Comparison of ENCODE assay signal across 1 cellular context in genomic region chr6:12171735-12172134, GRCh38.
TF ChIP-seq lines count a peak whose summit lies in the region.

No MANE protein-coding gene starts in this region.

TF ChIP-seq in H1, 55 proteins besides CTCF, POLR2A, EP300 and RAD21:
- TF ChIP-seq POLR2AphosphoS5 (IDR thresholded peaks at IDR 0.05; ENCODE audit: low read depth, low read length) (no peak), POU5F1 (IDR thresholded peaks at IDR 0.05; ENCODE audit: low read depth, low read length) (no peak), SP2 (IDR thresholded peaks at IDR 0.05; ENCODE audit: low read length) (no peak), BRCA1 (IDR thresholded peaks at IDR 0.05; ENCODE audit: low read depth, low read length) (no peak), TEAD4 (IDR thresholded peaks at IDR 0.05; ENCODE audit: low read depth, low read length) (no peak), BCL11A (IDR thresholded peaks at IDR 0.05; ENCODE audit: low read depth in 2 of 2, low read length in 2 of 2) (no peak)
TF ChIP-seq in H1: peak in this region for 0.
